11 cellular contexts compared by ENCODE assay signal in genomic region chr2:191231995-191232394, GRCh38. TPM values are rescaled to one million over a fixed set of nuclear protein-coding genes. Genes with fewer than 3 reads are reported as not detected.
DNase-seq lines count a peak whose midpoint lies in the region; ATAC-seq and TF ChIP-seq lines count a peak whose summit lies in the region.
"Had no signal": no experiment of that assay in that cellular context is flagged by ENCODE, and none has a peak within 500 bp of the region (broad histone marks: within the 10 kb centered on the region; RNA-seq: fewer than 3 reads in every experiment).

No MANE protein-coding gene starts in this region.

- H3K27me3 ChIP-seq in RWPE2 (ENCODE audit: insufficient read depth, poor library complexity, severe bottlenecking) (no peaks in the 10 kb centered on the region), fibroblast of lung (ENCODE audit: control insufficient read depth, insufficient read depth, low read length) (no peaks in the 10 kb centered on the region)
- H3K27me3 ChIP-seq in CD8-positive, alpha-beta T cell (ENCODE audit: insufficient read depth, low read length) = no peaks in the 10 kb centered on the region

- H3K4me3 ChIP-seq in GM12875 (ENCODE audit: low read depth, low read length) (no peak overlapping the region), RWPE2 (ENCODE audit: severe bottlenecking) (no peak overlapping the region), fibroblast of lung (replicated peaks in 1 of 4; ENCODE audit: control extremely low read depth in 1 of 4, insufficient read depth in 1 of 4, low read depth in 3 of 4, low read length in 4 of 4) (no peak overlapping the region), retinal pigment epithelial cell (ENCODE audit: low read length) (no peak overlapping the region)
- H3K4me3 ChIP-seq in CD8-positive, alpha-beta T cell (ENCODE audit: low read depth, low read length) = no peak overlapping the region

- TF ChIP-seq CTCF in GM12875 (IDR thresholded peaks at IDR 0.05; ENCODE audit: borderline replicate concordance, insufficient read depth, low read depth, low read length) = peak; percentile 34; the same call in 1 of the 2 replicates
- TF ChIP-seq CTCF in RWPE2 (IDR thresholded peaks at IDR 0.05; ENCODE audit: poor library complexity, severe bottlenecking) = peak; percentile 36
- TF ChIP-seq CTCF in fibroblast of lung (conservative IDR thresholded peaks at IDR 0.05 in 1 of 2, IDR thresholded peaks at IDR 0.05 in 1 of 2; ENCODE audit: low read depth in 1 of 2, low read length in 2 of 2) = peak; percentile 46 to 72
- TF ChIP-seq CTCF in retinal pigment epithelial cell (conservative IDR thresholded peaks at IDR 0.05; ENCODE audit: low read depth, low read length) = peak; percentile 48
- no peak for TF ChIP-seq CTCF in GM13976 (IDR thresholded peaks at IDR 0.05; ENCODE audit: borderline replicate concordance, control extremely low read depth, extremely low read depth, insufficient read depth, missing control alignments)
- TF ChIP-seq CTCF in CD8-positive, alpha-beta T cell (IDR thresholded peaks at IDR 0.05) = no peak

- no peak for DNase-seq in RWPE2 (ENCODE audit: low spot score)
- DNase-seq in fibroblast of lung (ENCODE audit: low read depth in 2 of 2) = peak; percentile 35 to 74
- DNase-seq in retinal pigment epithelial cell (ENCODE audit: low read depth) = no peak
- no peak for DNase-seq in GM13976 (ENCODE audit: low spot score)
- DNase-seq in CD8-positive, alpha-beta T cell = no peak
- no peak for DNase-seq in activated CD4-positive, alpha-beta T cell treated with anti-CD3 and anti-CD28 coated beads, Interleukin-2, amount 10 ng/mL, durations not matched to agents 7 days and 5 days
- no peak for DNase-seq in activated naive CD4-positive, alpha-beta T cell treated with anti-CD3 and anti-CD28 coated beads, Interleukin-2, amount 50 U/mL, for 16 hours
- DNase-seq: activated T-cell treated with anti-CD3 and anti-CD28 coated beads, Interleukin-2, amount 50 U/mL, for 4 hours; stimulated activated naive CD8-positive, alpha-beta T cell treated with anti-CD3 and anti-CD28 coated beads, Interleukin-15, amount 100 ng/mL, for 72 hours had no signal

- H3K9me3 ChIP-seq in RWPE2 (ENCODE audit: severe bottlenecking) (no peaks in the 10 kb centered on the region), fibroblast of lung (ENCODE audit: control insufficient read depth, insufficient read depth, low read depth, low read length) (no peaks in the 10 kb centered on the region)
- H3K9me3 ChIP-seq in CD8-positive, alpha-beta T cell (ENCODE audit: low read length) = no peaks in the 10 kb centered on the region

- intact Hi-C loops in CD8-positive, alpha-beta T cell (cut with DNase I, micrococcal nuclease) = no loop called here

- H3K27me3 Mint-ChIP-seq in CD8-positive, alpha-beta T cell (ENCODE audit: low read depth) = no peaks in the 10 kb centered on the region
- H3K27me3 Mint-ChIP-seq in activated CD4-positive, alpha-beta T cell treated with anti-CD3 and anti-CD28 coated beads, Interleukin-2, amount 10 ng/mL, durations not matched to agents 7 days and 5 days = no peaks in the 10 kb centered on the region
- H3K27me3 Mint-ChIP-seq: stimulated activated naive CD8-positive, alpha-beta T cell treated with anti-CD3 and anti-CD28 coated beads, Interleukin-15, amount 100 ng/mL, for 72 hours had no signal

- POLR2A ChIA-PET in CD8-positive, alpha-beta T cell (lab: Charles Lee) = no interaction called here
- POLR2A ChIA-PET in activated CD4-positive, alpha-beta T cell treated with anti-CD3 and anti-CD28 coated beads, Interleukin-2, amount 10 ng/mL, durations not matched to agents 7 days and 5 days (lab: Charles Lee) = no interaction called here

- H3K4me3 Mint-ChIP-seq in CD8-positive, alpha-beta T cell = no peak overlapping the region
- H3K4me3 Mint-ChIP-seq in activated CD4-positive, alpha-beta T cell treated with anti-CD3 and anti-CD28 coated beads, Interleukin-2, amount 10 ng/mL, durations not matched to agents 7 days and 5 days = no peak overlapping the region
- H3K4me3 Mint-ChIP-seq: activated T-cell treated with anti-CD3 and anti-CD28 coated beads, Interleukin-2, amount 50 U/mL, for 4 hours; stimulated activated naive CD8-positive, alpha-beta T cell treated with anti-CD3 and anti-CD28 coated beads, Interleukin-15, amount 100 ng/mL, for 72 hours had no signal

- H3K27ac ChIP-seq in RWPE2 (ENCODE audit: poor library complexity, severe bottlenecking) (no peak overlapping the region), fibroblast of lung (ENCODE audit: insufficient read depth, low read length) (no peak overlapping the region)
- H3K27ac ChIP-seq in CD8-positive, alpha-beta T cell (ENCODE audit: low read depth, low read length) = no peak overlapping the region
- H3K27ac ChIP-seq: KMS-11 had no signal

- no peaks in the 10 kb centered on the region for H3K4me1 Mint-ChIP-seq in CD8-positive, alpha-beta T cell (ENCODE audit: low read depth)
- no peaks in the 10 kb centered on the region for H3K4me1 Mint-ChIP-seq in activated CD4-positive, alpha-beta T cell treated with anti-CD3 and anti-CD28 coated beads, Interleukin-2, amount 10 ng/mL, durations not matched to agents 7 days and 5 days

- no peaks in the 10 kb centered on the region for H4K20me1 ChIP-seq in fibroblast of lung (ENCODE audit: control insufficient read depth, extremely low read depth, insufficient read depth, low read length)

- H3K9me3 Mint-ChIP-seq in CD8-positive, alpha-beta T cell = no peaks in the 10 kb centered on the region
- H3K9me3 Mint-ChIP-seq in activated CD4-positive, alpha-beta T cell treated with anti-CD3 and anti-CD28 coated beads, Interleukin-2, amount 10 ng/mL, durations not matched to agents 7 days and 5 days = no peaks in the 10 kb centered on the region
- H3K9me3 Mint-ChIP-seq: activated T-cell treated with anti-CD3 and anti-CD28 coated beads, Interleukin-2, amount 50 U/mL, for 4 hours had no signal

- no peak overlapping the region for H3K4me2 ChIP-seq in fibroblast of lung (ENCODE audit: extremely low read depth, insufficient read depth, low read length)
- H3K4me2 ChIP-seq: KMS-11 had no signal

- H3K4me1 ChIP-seq in RWPE2 (ENCODE audit: insufficient read depth, poor library complexity, severe bottlenecking) (peaks cover 8% of the 10 kb centered on the region), fibroblast of lung (ENCODE audit: control insufficient read depth, extremely low read depth, insufficient read depth, low read length) (peaks cover 18% of the 10 kb centered on the region)
- no peaks in the 10 kb centered on the region for H3K4me1 ChIP-seq in CD8-positive, alpha-beta T cell (ENCODE audit: insufficient read depth, low read length)

- no peaks in the 10 kb centered on the region for H3K79me2 ChIP-seq in fibroblast of lung (ENCODE audit: control insufficient read depth, insufficient read depth, low read length)

- no peak for ATAC-seq in RWPE2 (ENCODE audit: low read depth)
- no peak for ATAC-seq in CD8-positive, alpha-beta T cell
- ATAC-seq: activated T-cell treated with anti-CD3 and anti-CD28 coated beads, Interleukin-2, amount 50 U/mL, for 4 hours; stimulated activated naive CD8-positive, alpha-beta T cell treated with anti-CD3 and anti-CD28 coated beads, Interleukin-15, amount 100 ng/mL, for 72 hours had no signal

- H3K36me3 ChIP-seq in RWPE2 (ENCODE audit: low read depth) (no peaks in the 10 kb centered on the region), fibroblast of lung (ENCODE audit: control insufficient read depth, insufficient read depth, low read length) (no peaks in the 10 kb centered on the region)
- H3K36me3 ChIP-seq in CD8-positive, alpha-beta T cell (ENCODE audit: insufficient read depth, low read length) = no peaks in the 10 kb centered on the region

- in situ Hi-C loops in GM13976 (cut with MboI; ENCODE audit: low sequenced_read_pairs, unreplicated experiment) = no loop called here

- no peaks in the 10 kb centered on the region for H3K36me3 Mint-ChIP-seq in CD8-positive, alpha-beta T cell
- H3K36me3 Mint-ChIP-seq in activated CD4-positive, alpha-beta T cell treated with anti-CD3 and anti-CD28 coated beads, Interleukin-2, amount 10 ng/mL, durations not matched to agents 7 days and 5 days (ENCODE audit: low read depth) = no peaks in the 10 kb centered on the region

- CTCF ChIA-PET in CD8-positive, alpha-beta T cell (lab: Charles Lee) = interaction anchor here (1.6 kb wide), 1 partner anchor 14 kb away, joined by 5 read pairs; no protein-coding TSS in a partner anchor
- CTCF ChIA-PET in activated CD4-positive, alpha-beta T cell treated with anti-CD3 and anti-CD28 coated beads, Interleukin-2, amount 10 ng/mL, durations not matched to agents 7 days and 5 days (lab: Charles Lee) = interaction anchor here (1.5 kb wide), 1 partner anchor 9 kb away, joined by 4 read pairs; no protein-coding TSS in a partner anchor

- no peak overlapping the region for H2AFZ ChIP-seq in fibroblast of lung (ENCODE audit: low read length)

- H3K9ac ChIP-seq in fibroblast of lung (ENCODE audit: insufficient read depth, low read length) = no peak overlapping the region
- H3K9ac ChIP-seq: KMS-11 had no signal

- H3K27ac Mint-ChIP-seq in CD8-positive, alpha-beta T cell = no peak overlapping the region
- H3K27ac Mint-ChIP-seq in activated CD4-positive, alpha-beta T cell treated with anti-CD3 and anti-CD28 coated beads, Interleukin-2, amount 10 ng/mL, durations not matched to agents 7 days and 5 days = no peak overlapping the region
- H3K27ac Mint-ChIP-seq: stimulated activated naive CD8-positive, alpha-beta T cell treated with anti-CD3 and anti-CD28 coated beads, Interleukin-15, amount 100 ng/mL, for 72 hours had no signal

RNA-seq across cellular contexts. Expression of gene MYO1B, which starts 13.2 kb away (rescaled TPM):
- total RNA-seq in fibroblast of lung = 113 and 151 TPM in 2 replicates
- polyA plus RNA-seq in fibroblast of lung = 91.0 and 194 TPM in 2 replicates
- polyA plus RNA-seq in fibroblast of lung (2012) = 62.6 and 130 TPM in 2 replicates
- 51.0 and 65.5 TPM in 2 replicates for polyA minus RNA-seq in fibroblast of lung (ENCODE audit: low replicate concordance)
- total RNA-seq in CD8-positive, alpha-beta T cell = under 1 TPM; 0.38 to 1.00 TPM
- under 1 TPM; 0.74 to 0.98 TPM for total RNA-seq in activated CD4-positive, alpha-beta T cell treated with anti-CD3 and anti-CD28 coated beads, Interleukin-2, amount 10 ng/mL, durations not matched to agents 7 days and 5 days

Comparison
In these comparisons a context has a peak if more than half of its experiments do, and no peak if none do; other contexts are left out.
1. CTCF ChIP-seq: peak in GM12875 (single experiment), RWPE2 (single experiment), fibroblast of lung (2 of 2) and retinal pigment epithelial cell (single experiment); none in GM13976 (single experiment) and CD8-positive, alpha-beta T cell (single experiment).
2. DNase-seq: peak in fibroblast of lung (2 of 2); none in RWPE2 (single experiment), retinal pigment epithelial cell (single experiment), GM13976 (single experiment), CD8-positive, alpha-beta T cell (0 of 7), activated CD4-positive, alpha-beta T cell treated with anti-CD3 and anti-CD28 coated beads, Interleukin-2, amount 10 ng/mL, durations not matched to agents 7 days and 5 days (single experiment) and activated naive CD4-positive, alpha-beta T cell treated with anti-CD3 and anti-CD28 coated beads, Interleukin-2, amount 50 U/mL, for 16 hours (single experiment).
3. RNA of gene MYO1B, which starts 13.2 kb away (total RNA-seq): 113 to 151 TPM in fibroblast of lung; 0.38 to 1.00 TPM in CD8-positive, alpha-beta T cell and 0.74 to 0.98 TPM in activated CD4-positive, alpha-beta T cell treated with anti-CD3 and anti-CD28 coated beads, Interleukin-2, amount 10 ng/mL, durations not matched to agents 7 days and 5 days; every median in the first group is over 10 times any median in the second.